ENCODE assay signal across 13 cellular contexts in the genomic region with DNA sequence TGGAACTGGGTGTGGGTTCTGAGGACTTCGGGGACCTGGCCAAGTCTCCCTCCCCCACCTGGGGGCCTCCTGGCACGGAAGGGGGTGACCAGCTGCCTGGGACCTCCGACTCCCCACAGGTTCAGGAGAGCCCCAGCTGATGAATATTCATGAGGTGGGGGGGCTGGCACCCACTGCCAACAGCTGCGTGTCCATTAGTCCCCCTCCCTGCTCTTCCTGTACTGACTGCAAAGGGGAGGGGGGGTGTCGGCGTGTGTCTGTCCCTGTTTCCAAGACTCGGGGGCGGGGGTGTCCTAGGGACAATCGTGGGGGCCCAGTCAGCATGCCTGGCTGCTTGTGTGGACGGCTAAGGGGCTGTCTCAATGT. TPM values are rescaled to one million over a fixed set of nuclear protein-coding genes. Genes with fewer than 3 reads are reported as not detected.
A peak's percentile ranks its signal among the peaks of the same experiment; 100 is the strongest.
DNase-seq lines count a peak whose midpoint lies in the region; ATAC-seq and TF ChIP-seq lines count a peak whose summit lies in the region.
"Had no signal": no experiment of that assay in that cellular context is flagged by ENCODE, and none has a peak within 500 bp of the region (broad histone marks: within the 10 kb centered on the region; RNA-seq: fewer than 3 reads in every experiment).

No MANE protein-coding gene starts in this region.

- no peaks in the 10 kb centered on the region for H3K27me3 ChIP-seq in BLaER1
- peaks cover 33% of the 10 kb centered on the region for H3K27me3 ChIP-seq in MM.1S (replicated peaks; ENCODE audit: insufficient read depth, low read length)
- H3K27me3 ChIP-seq in colonic mucosa, result no peaks in the 10 kb centered on the region
- peaks cover 4% of the 10 kb centered on the region for H3K27me3 ChIP-seq in osteoblast (ENCODE audit: insufficient read depth, low read length)
- H3K27me3 ChIP-seq: BE2C had no signal

- H3F3A ChIP-seq in MM.1S (ENCODE audit: insufficient read depth, low read length), result no peaks in the 10 kb centered on the region

- H3K36me3 ChIP-seq in BLaER1 (no peaks in the 10 kb centered on the region), MM.1S (replicated peaks; ENCODE audit: insufficient read depth, low read length) (no peaks in the 10 kb centered on the region), colonic mucosa (no peaks in the 10 kb centered on the region), osteoblast (ENCODE audit: insufficient read depth, low read length) (no peaks in the 10 kb centered on the region)
- H3K36me3 ChIP-seq: BE2C had no signal

- H3K9me2 ChIP-seq in MM.1S (replicated peaks; ENCODE audit: insufficient read depth, low read length), result no peaks in the 10 kb centered on the region

- H4K20me1 ChIP-seq in BLaER1 (no peaks in the 10 kb centered on the region), MM.1S (ENCODE audit: insufficient read depth, low read length) (no peaks in the 10 kb centered on the region), osteoblast (ENCODE audit: insufficient read depth, low read length) (no peaks in the 10 kb centered on the region)

- H3K4me1 ChIP-seq in BLaER1, result peaks cover 71% of the 10 kb centered on the region
- H3K4me1 ChIP-seq in MM.1S (ENCODE audit: low read length), result peaks cover 33% of the 10 kb centered on the region
- H3K4me1 ChIP-seq in colonic mucosa, result peaks cover 7% of the 10 kb centered on the region
- peaks cover 16% of the 10 kb centered on the region for H3K4me1 ChIP-seq in osteoblast (ENCODE audit: insufficient read depth, low read length)
- H3K4me1 ChIP-seq: BE2C had no signal

- POLR2A ChIA-PET in GM10248 (lab: Yijun Ruan, JAX), result no interaction called here

- TF ChIP-seq CTCF in MM.1S (IDR thresholded peaks at IDR 0.05; ENCODE audit: low read length) (no peak), colonic mucosa (IDR thresholded peaks at IDR 0.05) (no peak), osteoblast (IDR thresholded peaks at IDR 0.05; ENCODE audit: extremely low read depth, low read depth, low read length) (no peak), GM10248 (IDR thresholded peaks at IDR 0.05; ENCODE audit: control extremely low read depth, extremely low read depth, low read depth, missing control alignments) (no peak)

- CTCF ChIA-PET in GM10248 (lab: Yijun Ruan, JAX), result interaction anchor here (1.2 to 6.3 kb wide), 9 partner anchors 15 to 120 kb away, joined by 3 to 59 read pairs (median 6); no protein-coding TSS in a partner anchor

- no peak for ATAC-seq in HG03460 (IDR thresholded peaks at IDR 0.05; ENCODE audit: unreplicated experiment)
- no peak for ATAC-seq in HG02571 (IDR thresholded peaks at IDR 0.05; ENCODE audit: unreplicated experiment)
- ATAC-seq in GM21423 (IDR thresholded peaks at IDR 0.05; ENCODE audit: unreplicated experiment), result no peak
- ATAC-seq: naive thymus-derived CD8-positive, alpha-beta T cell had no signal

- peak overlapping the region; percentile 90 for H3K4me2 ChIP-seq in BLaER1
- peak overlapping the region; percentile 27; the same call in 1 of the 2 replicates for H3K4me2 ChIP-seq in MM.1S (ENCODE audit: low read depth, low read length)
- H3K4me2 ChIP-seq in osteoblast (ENCODE audit: insufficient read depth, low read length), result peak overlapping the region; percentile 23

- H3K9ac ChIP-seq in BLaER1 (peak overlapping the region; percentile 59; the same call in 1 of the 2 replicates), MM.1S (ENCODE audit: low read length) (no peak overlapping the region), colonic mucosa (ENCODE audit: low read depth in 2 of 2, low read length in 2 of 2) (peak overlapping the region; percentile 1 to 75)

- peaks cover 3% of the 10 kb centered on the region; the same call in 1 of the 2 replicates for H3K9me3 ChIP-seq in BLaER1
- H3K9me3 ChIP-seq in MM.1S (replicated peaks; ENCODE audit: insufficient read depth, low read length), result no peaks in the 10 kb centered on the region
- H3K9me3 ChIP-seq in colonic mucosa, result no peaks in the 10 kb centered on the region
- H3K9me3 ChIP-seq in osteoblast (ENCODE audit: low read depth, low read length), result no peaks in the 10 kb centered on the region
- H3K9me3 ChIP-seq: BE2C had no signal

- no peaks in the 10 kb centered on the region for H3K79me2 ChIP-seq in MM.1S (ENCODE audit: low read length)
- no peaks in the 10 kb centered on the region for H3K79me2 ChIP-seq in osteoblast (ENCODE audit: insufficient read depth, low read length)

- DNase-seq in MM.1S, result no peak
- no peak for DNase-seq in colonic mucosa
- DNase-seq in osteoblast (ENCODE audit: insufficient read length, low spot score, missing footprints), result peak; percentile 71
- no peak for DNase-seq in GM10248 (ENCODE audit: extremely low spot score)
- DNase-seq: activated CD4-positive, alpha-beta memory T cell treated with anti-CD3 and anti-CD28 coated beads, Interleukin-2, amount 10 ng/mL, durations not matched to agents 7 days and 5 days; BE2C; cortex of kidney; T1000 had no signal

- H3K4me3 ChIP-seq in BLaER1, result peak overlapping the region; percentile 41
- no peak overlapping the region for H3K4me3 ChIP-seq in MM.1S (ENCODE audit: low read length)
- no peak overlapping the region for H3K4me3 ChIP-seq in colonic mucosa
- no peak overlapping the region for H3K4me3 ChIP-seq in osteoblast (ENCODE audit: insufficient read depth, low read length)

- intact Hi-C loops in colonic mucosa (cut with DNase I), result loop anchor here (5.0 kb wide), 1 partner anchor 48 kb away; no protein-coding TSS in a partner anchor

- peak overlapping the region; percentile 63; the same call in 1 of the 2 replicates for H3K27ac ChIP-seq in BLaER1
- H3K27ac ChIP-seq in MM.1S (ENCODE audit: low read length), result no peak overlapping the region
- H3K27ac ChIP-seq in colonic mucosa, result peak overlapping the region; percentile 46
- no peak overlapping the region for H3K27ac ChIP-seq in osteoblast (ENCODE audit: low read depth, low read length)

- H2AFZ ChIP-seq in MM.1S (ENCODE audit: low read length), result no peak overlapping the region
- peak overlapping the region; percentile 69 for H2AFZ ChIP-seq in osteoblast (ENCODE audit: low read length)

RNA-seq across cellular contexts. Expression of a gene that starts 10.6 kb away (rescaled TPM):
- 10 to 100 TPM; 70.9 to 73.8 TPM for total RNA-seq in colonic mucosa
- 114 and 122 TPM in 2 replicates for total RNA-seq in osteoblast

RNA-seq across cellular contexts. Expression of a gene that starts 15.3 kb away (rescaled TPM):
- total RNA-seq in colonic mucosa (under 1 TPM; 0.19 to 0.27 TPM), osteoblast (not detected in 2 replicates)
- total RNA-seq: naive thymus-derived CD8-positive, alpha-beta T cell had no signal

RNA-seq across cellular contexts. Expression of a gene that starts 27.6 kb away (rescaled TPM):
- total RNA-seq in colonic mucosa, result 10 to 100 TPM; 16.1 to 41.9 TPM
- total RNA-seq in osteoblast, result 15.2 and 16.8 TPM in 2 replicates

RNA-seq across cellular contexts. Expression of a gene that starts 39.0 kb away (rescaled TPM):
- total RNA-seq in colonic mucosa, result 100 to 1,000 TPM in 1 of 2 donors, 10 to 100 TPM in 1; 78.5 to 121 TPM
- total RNA-seq in osteoblast, result 80.2 and 84.0 TPM in 2 replicates

RNA-seq across cellular contexts. Expression of a gene that starts 46.3 kb away (rescaled TPM):
- total RNA-seq in colonic mucosa (1,000 to 10,000 TPM in 1 of 2 donors, 100 to 1,000 TPM in 1; 682 to 1,848 TPM), osteoblast (1,685 and 1,980 TPM in 2 replicates)

Comparison
In these comparisons a context has a peak if more than half of its experiments do, and no peak if none do; other contexts are left out.
1. H3K27ac ChIP-seq: peak in BLaER1 (single experiment) and colonic mucosa (single experiment); none in MM.1S (single experiment) and osteoblast (single experiment).
2. H3K4me2 ChIP-seq: peak in every context shown above with its lines; median percentile 90 in BLaER1; 27 in MM.1S; 23 in osteoblast.